ENCODE assay signal across 17 cellular contexts in the genomic region with DNA sequence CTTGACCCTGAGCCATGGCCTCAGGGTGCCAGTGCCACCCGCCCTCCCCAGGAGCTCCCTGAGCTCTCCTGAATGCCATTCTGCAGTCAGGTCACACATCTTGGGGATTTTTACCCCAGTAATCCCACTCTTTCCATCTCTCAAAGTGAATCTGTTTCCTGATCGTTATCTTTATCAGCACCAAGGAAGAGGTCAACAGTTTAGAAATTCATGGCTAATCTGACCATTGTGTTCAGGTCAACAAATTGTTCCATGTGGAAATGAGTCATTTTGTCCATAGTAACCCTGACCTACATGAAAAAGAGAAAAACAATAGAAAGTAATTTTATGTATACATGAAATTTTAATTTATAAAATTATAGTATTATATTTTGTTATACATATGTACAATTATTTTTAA. TPM values are rescaled to one million over a fixed set of nuclear protein-coding genes. Genes with fewer than 3 reads are reported as not detected.
DNase-seq lines count a peak whose midpoint lies in the region; ATAC-seq and TF ChIP-seq lines count a peak whose summit lies in the region.
"Had no signal": no experiment of that assay in that cellular context is flagged by ENCODE, and none has a peak within 500 bp of the region (broad histone marks: within the 10 kb centered on the region; RNA-seq: fewer than 3 reads in every experiment).

No MANE protein-coding gene starts in this region.

- H3K4me3 ChIP-seq in choroid plexus epithelial cell (ENCODE audit: low read depth, low read length): no peak overlapping the region
- H3K4me3 ChIP-seq: SJCRH30 had no signal

- peak; percentile 30 for DNase-seq in Caki2 (ENCODE audit: low read depth)
- peak; percentile 76 for DNase-seq in M059J (ENCODE audit: low read depth)
- peak; percentile 35 for DNase-seq in choroid plexus epithelial cell (ENCODE audit: low read depth)
- peak; percentile 60 for DNase-seq in iris pigment epithelial cell (ENCODE audit: low read depth)
- no peak for DNase-seq in DMS 273 treated with DMSO at 0.1 percent for 48 hours (lab: John Stamatoyannopoulos, UW)
- no peak for DNase-seq in NOMO-1 treated with DMSO at 0.1 percent for 48 hours (lab: John Stamatoyannopoulos, UW; ENCODE audit: unreplicated experiment)
- no peak for DNase-seq in posterior cingulate gyrus
- DNase-seq: BE2C, H7, IMR-90, MV-4-11, NCI-H1417 treated with DMSO at 0.1 percent for 48 hours, NCI-H2029, NCI-H510A treated with DMSO at 0.1 percent for 48 hours, SJCRH30 had no signal

- no peak for ATAC-seq in GM18873 (IDR thresholded peaks at IDR 0.05; ENCODE audit: low FRiP score, unreplicated experiment)
- ATAC-seq: CD8-positive, alpha-beta T cell had no signal

- intact Hi-C loops in posterior cingulate gyrus (cut with DNase I): no loop called here

- no peak for TF ChIP-seq CTCF in choroid plexus epithelial cell (conservative IDR thresholded peaks at IDR 0.05; ENCODE audit: low read depth, low read length)

- in situ Hi-C loops in Caki2 (cut with HindIII; ENCODE audit: low pct_unique_long_range_greater_than_20kb, low sequenced_read_pairs): no loop called here

RNA-seq across cellular contexts. Expression of gene ZNF488, which starts 28.8 kb away (rescaled TPM):
- 0.41 TPM in 1 of 2 replicates, not detected in the other for total RNA-seq in Caki2 (2014; rRNA removed; shearing (Covaris generic); ENCODE audit: low replicate concordance)
- 0.62 and 0.79 TPM in 2 replicates for total RNA-seq in M059J (2014; rRNA removed; shearing (Covaris generic))
- total RNA-seq: CD8-positive, alpha-beta T cell had no signal

Comparison
In these comparisons a context has a peak if more than half of its experiments do, and no peak if none do; other contexts are left out.
1. DNase-seq: peak in Caki2 (single experiment), M059J (single experiment), choroid plexus epithelial cell (single experiment) and iris pigment epithelial cell (single experiment); none in DMS 273 treated with DMSO at 0.1 percent for 48 hours (single experiment), NOMO-1 treated with DMSO at 0.1 percent for 48 hours (single experiment) and posterior cingulate gyrus (0 of 10).